Comparison of ENCODE assay signal across 1 cellular context in the genomic region with DNA sequence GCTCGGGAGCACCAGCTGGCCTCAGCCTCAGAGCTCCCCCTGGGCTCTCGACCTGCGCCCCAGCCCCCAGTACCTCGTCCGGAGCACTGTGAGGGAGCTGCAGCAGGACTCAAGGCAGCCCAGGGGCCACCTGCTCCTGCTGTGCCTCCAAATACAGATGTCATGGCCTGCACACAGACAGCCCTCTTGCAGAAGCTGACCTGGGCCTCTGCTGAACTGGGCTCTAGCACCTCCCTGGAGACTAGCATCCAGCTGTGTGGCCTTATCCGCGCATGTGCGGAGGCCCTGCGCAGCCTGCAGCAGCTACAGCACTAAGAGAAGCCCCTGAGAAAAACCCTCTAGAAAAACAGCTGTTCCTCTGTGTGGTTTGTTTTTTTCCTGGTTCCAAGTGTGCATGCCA.
TF ChIP-seq lines count a peak whose summit lies in the region.

No MANE protein-coding gene starts in this region.

TF ChIP-seq in HepG2, 621 proteins besides CTCF, POLR2A, EP300 and RAD21:
- TF ChIP-seq ZNF788 (CRISPR knock-in tag; IDR thresholded peaks at IDR 0.05; ENCODE audit: borderline replicate concordance) (no peak), ZFX (CRISPR knock-in tag; IDR thresholded peaks at IDR 0.05; ENCODE audit: low read depth) (0 out of 2 replicates have a peak, but pooled peaks have one; percentile 5), RFX5 (IDR thresholded peaks at IDR 0.05; ENCODE audit: low read depth, low read length) (no peak), XRCC5 (optimal IDR thresholded peaks at IDR 0.05; ENCODE audit: low read length) (peak; percentile 3), ZNF546 (CRISPR knock-in tag; conservative IDR thresholded peaks at IDR 0.05) (no peak), ZBTB44 (CRISPR knock-in tag; IDR thresholded peaks at IDR 0.05) (no peak), ARID5B (CRISPR knock-in tag; IDR thresholded peaks at IDR 0.05) (no peak), POLR2G (IDR thresholded peaks at IDR 0.05; ENCODE audit: low read depth, low read length) (no peak), ZHX2 (IDR thresholded peaks at IDR 0.05; ENCODE audit: low read depth) (no peak), ZHX2 (CRISPR knock-in tag; IDR thresholded peaks at IDR 0.05; ENCODE audit: borderline replicate concordance) (no peak), JUN (CRISPR knock-in tag; IDR thresholded peaks at IDR 0.05) (no peak), FOXA1 (IDR thresholded peaks at IDR 0.05) (no peak), FOXA1 (CRISPR knock-in tag; IDR thresholded peaks at IDR 0.05) (no peak)
